1 cellular context compared by ENCODE assay signal in genomic region chr15:48970926-48971325, GRCh38. TPM values are rescaled to one million over a fixed set of nuclear protein-coding genes. Genes with fewer than 3 reads are reported as not detected.
"Had no signal": no experiment of that assay in that cellular context is flagged by ENCODE, and none has a peak within 500 bp of the region (broad histone marks: within the 10 kb centered on the region; RNA-seq: fewer than 3 reads in every experiment).

No MANE protein-coding gene starts in this region.

RNA-seq across cellular contexts. Expression of gene SHC4, which starts 7.2 kb away (rescaled TPM):
- total RNA-seq: mesenteric fat pad had no signal
